12 cellular contexts compared by ENCODE assay signal in the genomic region with DNA sequence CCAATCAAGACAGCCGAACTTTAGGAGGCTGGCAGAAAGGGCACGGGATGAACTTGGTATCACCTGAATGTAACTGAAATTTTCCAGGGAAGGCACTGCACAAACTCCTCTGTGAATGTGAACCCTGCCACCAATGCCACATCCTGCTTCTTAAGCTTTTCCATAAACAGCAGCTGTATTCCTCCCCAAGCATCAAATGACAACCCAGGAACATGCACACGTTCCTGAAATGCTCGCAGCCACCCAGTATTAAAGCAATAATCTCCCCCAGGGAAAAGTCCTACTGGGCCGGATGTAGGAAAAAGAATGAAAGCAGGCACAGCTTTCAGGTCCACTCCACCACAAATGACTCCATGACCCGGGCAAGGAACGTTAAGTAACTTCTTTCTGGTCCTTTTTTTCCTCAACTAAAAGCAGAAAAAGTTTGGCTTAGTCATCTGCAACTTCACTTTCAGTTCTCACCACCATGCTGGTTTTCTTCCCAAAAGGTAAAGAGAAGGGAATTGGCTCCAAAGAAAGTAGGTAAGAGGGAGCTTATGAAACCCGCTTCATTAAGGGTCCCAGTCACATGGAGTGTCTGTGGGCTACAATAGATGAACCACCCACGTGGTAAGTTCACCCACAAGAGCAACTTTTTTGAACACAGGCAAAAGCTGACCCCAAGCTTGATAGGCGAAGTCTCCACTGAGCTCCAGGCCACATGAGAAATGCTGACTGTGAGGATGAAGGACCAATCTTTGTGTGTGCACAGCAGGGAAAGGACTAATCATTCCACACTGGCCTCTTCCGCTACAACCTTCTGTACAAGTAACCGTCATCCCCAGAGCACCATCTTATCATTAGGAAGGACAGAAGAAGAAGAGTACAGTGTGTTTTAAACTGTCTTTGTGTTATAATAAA.
A peak's percentile ranks its signal among the peaks of the same experiment; 100 is the strongest.
DNase-seq lines count a peak whose midpoint lies in the region; ATAC-seq lines count a peak whose summit lies in the region.
"Had no signal": no experiment of that assay in that cellular context is flagged by ENCODE, and none has a peak within 500 bp of the region (broad histone marks: within the 10 kb centered on the region; RNA-seq: fewer than 3 reads in every experiment).

No MANE protein-coding gene starts in this region.

- peak overlapping the region; percentile 69 for H3K27ac Mint-ChIP-seq in activated naive CD4-positive, alpha-beta T cell treated with anti-CD3 and anti-CD28 coated beads for 36 hours
- H3K27ac Mint-ChIP-seq in effector memory CD8-positive, alpha-beta T cell: peak overlapping the region; percentile 92 to 94
- H3K27ac Mint-ChIP-seq in stimulated activated naive CD8-positive, alpha-beta T cell treated with anti-CD3 and anti-CD28 coated beads, Interleukin-15, amount 100 ng/mL, for 72 hours: peak overlapping the region; percentile 43 to 93

- no peak for ATAC-seq in effector memory CD8-positive, alpha-beta T cell (replicated peaks)
- ATAC-seq in stimulated activated naive CD8-positive, alpha-beta T cell treated with anti-CD3 and anti-CD28 coated beads, Interleukin-15, amount 100 ng/mL, for 72 hours: no peak
- no peak for ATAC-seq in GM18861 (IDR thresholded peaks at IDR 0.05; ENCODE audit: unreplicated experiment)

- H3K36me3 Mint-ChIP-seq in activated naive CD4-positive, alpha-beta T cell treated with anti-CD3 and anti-CD28 coated beads for 36 hours (ENCODE audit: low read depth): peaks cover 9% of the 10 kb centered on the region
- H3K36me3 Mint-ChIP-seq in effector memory CD8-positive, alpha-beta T cell (ENCODE audit: insufficient read depth): peaks cover 12% of the 10 kb centered on the region

- H3K4me1 Mint-ChIP-seq in activated naive CD4-positive, alpha-beta T cell treated with anti-CD3 and anti-CD28 coated beads for 36 hours (ENCODE audit: low read depth): peaks cover 96% of the 10 kb centered on the region
- H3K4me1 Mint-ChIP-seq in effector memory CD8-positive, alpha-beta T cell (ENCODE audit: low read depth in 2 of 2): peaks cover 72 to 92% of the 10 kb centered on the region in 2 donors
- peaks cover 99% of the 10 kb centered on the region for H3K4me1 Mint-ChIP-seq in stimulated activated naive CD8-positive, alpha-beta T cell treated with anti-CD3 and anti-CD28 coated beads, Interleukin-15, amount 100 ng/mL, for 72 hours

- CTCF ChIA-PET in activated naive CD4-positive, alpha-beta T cell treated with anti-CD3 and anti-CD28 coated beads for 36 hours (lab: Charles Lee): interaction anchor here (0.5 to 1.1 kb wide), 6 partner anchors 9 to 515 kb away, joined by 3 to 5 read pairs (median 3); no protein-coding TSS in a partner anchor

- peak overlapping the region; percentile 2 for H3K4me3 Mint-ChIP-seq in activated naive CD4-positive, alpha-beta T cell treated with anti-CD3 and anti-CD28 coated beads for 36 hours
- H3K4me3 Mint-ChIP-seq in effector memory CD8-positive, alpha-beta T cell: peak overlapping the region; percentile 77 to 82
- peak overlapping the region; percentile 77 to 79 for H3K4me3 Mint-ChIP-seq in stimulated activated naive CD8-positive, alpha-beta T cell treated with anti-CD3 and anti-CD28 coated beads, Interleukin-15, amount 100 ng/mL, for 72 hours

- peaks cover 3% of the 10 kb centered on the region for H3K9me3 Mint-ChIP-seq in activated naive CD4-positive, alpha-beta T cell treated with anti-CD3 and anti-CD28 coated beads for 36 hours
- no peaks in the 10 kb centered on the region for H3K9me3 Mint-ChIP-seq in effector memory CD8-positive, alpha-beta T cell
- H3K9me3 Mint-ChIP-seq in stimulated activated naive CD8-positive, alpha-beta T cell treated with anti-CD3 and anti-CD28 coated beads, Interleukin-15, amount 100 ng/mL, for 72 hours: peaks cover 0 to 6% of the 10 kb centered on the region in 2 donors

- no peak for DNase-seq in activated naive CD4-positive, alpha-beta T cell treated with anti-CD3 and anti-CD28 coated beads for 36 hours
- DNase-seq in activated naive CD4-positive, alpha-beta T cell (lab: John Stamatoyannopoulos, UW): no peak
- DNase-seq in RPMI7951 (ENCODE audit: low read depth) (peak; percentile 86), T1000 (lab: John Stamatoyannopoulos, UW) (no peak), NAMALWA (ENCODE audit: low spot score) (no peak)
- DNase-seq in effector memory CD8-positive, alpha-beta T cell: no peak
- no peak for DNase-seq in stimulated activated naive CD8-positive, alpha-beta T cell treated with anti-CD3 and anti-CD28 coated beads, Interleukin-15, amount 100 ng/mL, for 72 hours
- DNase-seq: DMS79 treated with DMSO at 0.1 percent for 48 hours, head of caudate nucleus, NCI-H1694 treated with DMSO at 0.1 percent for 48 hours, occipital lobe had no signal

- no peaks in the 10 kb centered on the region for H3K27me3 Mint-ChIP-seq in activated naive CD4-positive, alpha-beta T cell treated with anti-CD3 and anti-CD28 coated beads for 36 hours (ENCODE audit: low read depth)
- no peaks in the 10 kb centered on the region for H3K27me3 Mint-ChIP-seq in effector memory CD8-positive, alpha-beta T cell
- no peaks in the 10 kb centered on the region for H3K27me3 Mint-ChIP-seq in stimulated activated naive CD8-positive, alpha-beta T cell treated with anti-CD3 and anti-CD28 coated beads, Interleukin-15, amount 100 ng/mL, for 72 hours

- intact Hi-C loops in activated naive CD4-positive, alpha-beta T cell treated with anti-CD3 and anti-CD28 coated beads for 36 hours (cut with micrococcal nuclease): loop anchor here (10.0 kb wide), 1 partner anchor 710 kb away; a partner anchor contains a TSS

Comparison
In these comparisons a context has a peak if more than half of its experiments do, and no peak if none do; other contexts are left out.
1. H3K4me3 Mint-ChIP-seq: peak in every context shown above with its lines; median percentile 80 in effector memory CD8-positive, alpha-beta T cell; 78 in stimulated activated naive CD8-positive, alpha-beta T cell treated with anti-CD3 and anti-CD28 coated beads, Interleukin-15, amount 100 ng/mL, for 72 hours; 2 in activated naive CD4-positive, alpha-beta T cell treated with anti-CD3 and anti-CD28 coated beads for 36 hours.